15 cellular contexts compared by ENCODE assay signal in the genomic region with DNA sequence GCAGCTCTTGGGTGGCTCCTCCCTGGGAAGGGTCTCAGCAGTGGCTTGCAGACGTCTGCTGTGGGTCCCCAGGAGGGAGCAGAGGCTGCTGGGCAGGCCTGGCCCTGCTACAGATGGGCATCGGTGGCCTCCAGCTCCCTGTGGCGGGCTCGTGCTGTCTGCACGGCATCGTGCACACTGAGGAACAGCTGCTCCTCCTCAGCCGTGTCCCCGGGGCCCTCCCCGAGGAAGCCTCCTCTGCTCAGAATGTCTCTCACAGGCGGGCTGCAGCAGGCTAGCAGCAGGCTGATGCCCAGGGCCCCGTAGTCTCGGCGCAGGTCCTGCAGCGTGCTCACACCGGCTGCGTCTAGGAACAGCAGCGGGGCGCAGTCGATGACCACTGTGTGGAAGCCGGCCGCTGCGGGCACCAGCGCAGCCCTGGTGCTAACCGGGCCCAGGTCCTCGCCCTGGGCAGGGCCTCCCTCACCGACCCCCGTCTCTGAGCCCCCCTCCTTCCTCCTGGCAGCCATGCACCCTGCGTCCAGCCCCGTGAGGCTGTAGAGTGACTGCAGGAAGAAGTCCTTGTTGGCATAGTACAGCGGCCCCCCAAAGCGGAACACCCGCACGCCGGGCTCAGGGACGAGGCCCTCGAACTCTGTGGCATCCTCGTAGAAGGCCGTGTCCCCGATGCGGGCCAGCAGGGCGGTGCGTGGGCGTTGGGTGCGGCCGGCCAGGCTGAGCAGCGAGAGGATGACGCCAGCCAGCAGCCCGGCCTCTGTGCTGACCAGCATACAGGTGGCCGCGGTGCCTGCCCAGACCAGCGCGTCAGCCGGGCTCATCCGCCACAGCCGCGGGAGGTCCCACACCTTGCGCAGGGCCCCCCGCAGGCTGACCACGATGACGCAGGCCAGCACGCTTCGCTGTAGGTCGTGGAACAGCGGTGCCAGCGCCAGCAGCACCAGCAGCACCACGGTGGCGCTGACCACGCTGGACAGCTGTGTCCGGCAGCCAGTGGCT. TPM values are rescaled to one million over a fixed set of nuclear protein-coding genes. Genes with fewer than 3 reads are reported as not detected.
DNase-seq lines count a peak whose midpoint lies in the region; ATAC-seq and TF ChIP-seq lines count a peak whose summit lies in the region.
"Had no signal": no experiment of that assay in that cellular context is flagged by ENCODE, and none has a peak within 500 bp of the region (broad histone marks: within the 10 kb centered on the region; RNA-seq: fewer than 3 reads in every experiment).

No MANE protein-coding gene starts in this region.

- TF ChIP-seq RAD21 in SK-N-SH (IDR thresholded peaks at IDR 0.05; ENCODE audit: low read length), result no peak

- ATAC-seq in activated T-helper 17 cell treated with anti-CD3 and anti-CD28 coated beads, Interleukin-2, amount 50 U/mL, for 72 hours (replicated peaks), result no peak
- no peak for ATAC-seq in esophagus mucosa
- ATAC-seq: PC-3 had no signal

- H3K4me3 Mint-ChIP-seq in nephron, result peak overlapping the region in 2 of 3 experiments; percentile 64 to 65
- H3K4me3 Mint-ChIP-seq in activated T-helper 17 cell treated with anti-CD3 and anti-CD28 coated beads, Interleukin-2, amount 50 U/mL, for 72 hours, result no peak overlapping the region

- no peak overlapping the region for H3K4me3 ChIP-seq in BLaER1 treated with 17β-estradiol and CSF1 and Interleukin-3, amounts not matched to agents 10 nM and 100 nM
- H3K4me3 ChIP-seq in PC-9 (no peak overlapping the region), SK-N-SH (ENCODE audit: low read depth in 2 of 2, low read length in 1 of 2) (no peak overlapping the region)
- H3K4me3 ChIP-seq: SK-N-MC had no signal

- intact Hi-C loops in PC-9 (cut with micrococcal nuclease; ENCODE audit: unreplicated experiment), result loop anchor here (10.0 kb wide), 1 partner anchor 374 kb away; no protein-coding TSS in a partner anchor

- no peaks in the 10 kb centered on the region for H3K27me3 ChIP-seq in BLaER1 treated with 17β-estradiol and CSF1 and Interleukin-3, amounts not matched to agents 10 nM and 100 nM
- H3K27me3 ChIP-seq in PC-9 (ENCODE audit: insufficient read depth, low read depth) (no peaks in the 10 kb centered on the region), SK-N-SH (ENCODE audit: insufficient read depth) (no peaks in the 10 kb centered on the region)

- H3K9ac ChIP-seq in BLaER1 treated with 17β-estradiol and CSF1 and Interleukin-3, amounts not matched to agents 10 nM and 100 nM, result peak overlapping the region in 4 of 11 experiments; percentile 6 to 52 (median 30); a peak in 4 of 22 replicates
- H3K9ac ChIP-seq in SK-N-SH, result no peak overlapping the region

- H3K4me1 ChIP-seq in BLaER1 treated with 17β-estradiol and CSF1 and Interleukin-3, amounts not matched to agents 10 nM and 100 nM, result peaks cover 28 to 48% (median 41%) of the 10 kb centered on the region in 10 experiments
- H3K4me1 ChIP-seq in PC-9 (replicated peaks; ENCODE audit: insufficient read depth) (peaks cover 39% of the 10 kb centered on the region), SK-N-SH (ENCODE audit: control insufficient read depth in 1 of 2, insufficient read depth in 2 of 2, low read depth in 1 of 2, low read length in 1 of 2) (peaks cover 10 to 17% of the 10 kb centered on the region in 2 experiments; a peak in 1 of 4 replicates)

- DNase-seq in activated CD8-positive, alpha-beta memory T cell treated with anti-CD3 and anti-CD28 coated beads, Interleukin-2, amount 50 U/mL, for 4 hours, result peak; percentile 14
- DNase-seq in activated CD8-positive, alpha-beta memory T cell treated with anti-CD3 and anti-CD28 coated beads, Interleukin-2, amount 50 U/mL, for 48 hours, result no peak
- DNase-seq in PC-9 (no peak), SK-N-SH (no peak)
- DNase-seq: H7, NCI-H187, NCI-H510A, NCI-H82, PC-3 had no signal

- H3F3A ChIP-seq in PC-9 (ENCODE audit: insufficient read depth, low read depth) (peaks cover 21% of the 10 kb centered on the region), SK-N-SH (replicated peaks; ENCODE audit: insufficient read depth) (no peaks in the 10 kb centered on the region)

- no peak for TF ChIP-seq EP300 in SK-N-SH (IDR thresholded peaks at IDR 0.05; ENCODE audit: borderline replicate concordance in 1 of 2, low read depth in 1 of 2, low read length in 1 of 2)

- 93% methylated on average over 18 of the region's 69 CpGs for WGBS in SK-N-SH (ENCODE audit: low lambda C conversion rate)

- peaks cover 0 to 31% (median 25%) of the 10 kb centered on the region in 11 experiments; a peak in 17 of 22 replicates for H3K36me3 ChIP-seq in BLaER1 treated with 17β-estradiol and CSF1 and Interleukin-3, amounts not matched to agents 10 nM and 100 nM
- H3K36me3 ChIP-seq in PC-9 (ENCODE audit: low read depth), result no peaks in the 10 kb centered on the region
- H3K36me3 ChIP-seq in SK-N-SH (replicated peaks in 1 of 2; ENCODE audit: control insufficient read depth in 1 of 2, insufficient read depth in 2 of 2, low read length in 1 of 2), result peaks cover 0 to 19% of the 10 kb centered on the region in 2 experiments

- no peaks in the 10 kb centered on the region for H3K9me3 ChIP-seq in BLaER1 treated with 17β-estradiol and CSF1 and Interleukin-3, amounts not matched to agents 10 nM and 100 nM (replicated peaks in 1 of 11)
- H3K9me3 ChIP-seq in PC-9 (ENCODE audit: insufficient read depth, low read depth) (no peaks in the 10 kb centered on the region), SK-N-SH (no peaks in the 10 kb centered on the region)

- no peaks in the 10 kb centered on the region for H3K36me3 Mint-ChIP-seq in nephron (ENCODE audit: low read depth)
- H3K36me3 Mint-ChIP-seq in activated T-helper 17 cell treated with anti-CD3 and anti-CD28 coated beads, Interleukin-2, amount 50 U/mL, for 72 hours (ENCODE audit: low read depth), result no peaks in the 10 kb centered on the region

- peaks cover 22% of the 10 kb centered on the region for H3K79me2 ChIP-seq in PC-9 (ENCODE audit: low read depth)
- peaks cover 7% of the 10 kb centered on the region; the same call in 1 of the 2 replicates for H3K79me2 ChIP-seq in SK-N-SH (ENCODE audit: insufficient read depth)

- H3K9me3 Mint-ChIP-seq in nephron, result no peaks in the 10 kb centered on the region
- H3K9me3 Mint-ChIP-seq in activated T-helper 17 cell treated with anti-CD3 and anti-CD28 coated beads, Interleukin-2, amount 50 U/mL, for 72 hours, result no peaks in the 10 kb centered on the region
- H3K9me3 Mint-ChIP-seq: IgD-negative memory B cell had no signal

- TF ChIP-seq CTCF in PC-9 (conservative IDR thresholded peaks at IDR 0.05), result no peak
- TF ChIP-seq CTCF in nephron (IDR thresholded peaks at IDR 0.05; ENCODE audit: unreplicated experiment in 3 of 3), result no peak
- no peak for TF ChIP-seq CTCF in SK-N-SH (IDR thresholded peaks at IDR 0.05)

- BruUV-seq in PC-9 (replicated peaks; lab: Mats Ljungman, UMichigan), result no TSS peak

- peak overlapping the region; percentile 73 to 98 (median 95); a peak in 20 of 22 replicates for H3K4me2 ChIP-seq in BLaER1 treated with 17β-estradiol and CSF1 and Interleukin-3, amounts not matched to agents 10 nM and 100 nM
- H3K4me2 ChIP-seq in PC-9 (0 out of 2 replicates have a peak overlapping the region, but pooled peaks have one; percentile 99), SK-N-SH (no peak overlapping the region)

- H3K4me1 Mint-ChIP-seq in nephron, result peaks cover 6% of the 10 kb centered on the region
- no peaks in the 10 kb centered on the region for H3K4me1 Mint-ChIP-seq in activated T-helper 17 cell treated with anti-CD3 and anti-CD28 coated beads, Interleukin-2, amount 50 U/mL, for 72 hours

- POLR2A ChIA-PET in PC-9 (lab: Charles Lee; ENCODE audit: unreplicated experiment), result no interaction called here
- POLR2A ChIA-PET in SK-N-SH (lab: Yijun Ruan, JAX), result no interaction called here

- H3K9me2 ChIP-seq in PC-9 (ENCODE audit: insufficient read depth) (no peaks in the 10 kb centered on the region), SK-N-SH (no peaks in the 10 kb centered on the region)

- H3K27me3 Mint-ChIP-seq in nephron (ENCODE audit: low read depth), result no peaks in the 10 kb centered on the region
- H3K27me3 Mint-ChIP-seq in activated T-helper 17 cell treated with anti-CD3 and anti-CD28 coated beads, Interleukin-2, amount 50 U/mL, for 72 hours, result no peaks in the 10 kb centered on the region
- H3K27me3 Mint-ChIP-seq: IgD-negative memory B cell had no signal

- no peak overlapping the region for H3K27ac Mint-ChIP-seq in nephron
- no peak overlapping the region for H3K27ac Mint-ChIP-seq in activated T-helper 17 cell treated with anti-CD3 and anti-CD28 coated beads, Interleukin-2, amount 50 U/mL, for 72 hours

- H2AFZ ChIP-seq in PC-9, result no peak overlapping the region
- H2AFZ ChIP-seq in SK-N-SH (ENCODE audit: low read depth), result no peak overlapping the region

- H4K20me1 ChIP-seq in BLaER1 treated with 17β-estradiol and CSF1 and Interleukin-3, amounts not matched to agents 10 nM and 100 nM, result peaks cover 0 to 69% (median 63%) of the 10 kb centered on the region in 11 experiments; a peak in 17 of 22 replicates
- H4K20me1 ChIP-seq in PC-9 (ENCODE audit: insufficient read depth), result peaks cover 5% of the 10 kb centered on the region; the same call in 1 of the 2 replicates
- H4K20me1 ChIP-seq in SK-N-SH (ENCODE audit: insufficient read depth), result no peaks in the 10 kb centered on the region

- CTCF ChIA-PET in PC-9 (lab: Charles Lee) (no interaction called here), SK-N-SH (lab: Yijun Ruan, JAX) (interaction anchor here (1.7 to 2.1 kb wide), 2 partner anchors 127 to 247 kb away, joined by 4 to 27 read pairs; no protein-coding TSS in a partner anchor)

- H3K27ac ChIP-seq in BLaER1 treated with 17β-estradiol and CSF1 and Interleukin-3, amounts not matched to agents 10 nM and 100 nM, result no peak overlapping the region
- H3K27ac ChIP-seq in PC-9 (no peak overlapping the region), SK-N-SH (ENCODE audit: low read depth in 2 of 2, low read length in 1 of 2) (no peak overlapping the region)
- H3K27ac ChIP-seq: SK-N-MC had no signal

RNA-seq across cellular contexts. Expression of a gene that starts 2.2 kb away (rescaled TPM):
- total RNA-seq in PC-9 (2021) (46.6 and 74.7 TPM in 2 replicates), esophagus mucosa (8.8 TPM)
- total RNA-seq in activated T-helper 17 cell treated with anti-CD3 and anti-CD28 coated beads, Interleukin-2, amount 50 U/mL, for 72 hours, result 10 to 100 TPM; 14.9 to 16.4 TPM
- 24.4 and 32.1 TPM in 2 replicates for polyA plus RNA-seq in SK-N-SH (2012; rRNA removed)
- 5.1 and 7.1 TPM in 2 replicates for polyA plus RNA-seq in SK-N-SH (2012; cell fraction: cytosol; rRNA removed)
- polyA plus RNA-seq in SK-N-SH (2012; cell fraction: nucleus; rRNA removed), result 333 and 514 TPM in 2 replicates

RNA-seq across cellular contexts. Expression of a gene that starts 4.2 kb away (rescaled TPM):
- total RNA-seq in PC-9 (2021), result 0.53 and 1.3 TPM in 2 replicates
- total RNA-seq in activated T-helper 17 cell treated with anti-CD3 and anti-CD28 coated beads, Interleukin-2, amount 50 U/mL, for 72 hours, result under 1 TPM in 1 of 2 donors, not detected in 1; 0.37 TPM
- polyA plus RNA-seq in SK-N-SH (2012; rRNA removed), result 0.05 and 0.08 TPM in 2 replicates
- 0.04 and 0.13 TPM in 2 replicates for polyA plus RNA-seq in SK-N-SH (2012; cell fraction: cytosol; rRNA removed)
- polyA plus RNA-seq in SK-N-SH (2012; cell fraction: nucleus; rRNA removed), result 0.48 and 0.63 TPM in 2 replicates
- not detected for total RNA-seq in esophagus mucosa
- total RNA-seq: PC-3 had no signal

RNA-seq across cellular contexts. Expression of a gene that starts 15.7 kb away (rescaled TPM):
- total RNA-seq in PC-9 (2021), result 11.5 and 16.9 TPM in 2 replicates
- total RNA-seq in activated T-helper 17 cell treated with anti-CD3 and anti-CD28 coated beads, Interleukin-2, amount 50 U/mL, for 72 hours, result 1 to 10 TPM; 4.8 to 9.0 TPM
- polyA plus RNA-seq in SK-N-SH (2012; rRNA removed), result 10.9 and 11.5 TPM in 2 replicates
- 3.3 and 6.8 TPM in 2 replicates for polyA plus RNA-seq in SK-N-SH (2012; cell fraction: cytosol; rRNA removed)
- polyA plus RNA-seq in SK-N-SH (2012; cell fraction: nucleus; rRNA removed), result 50.0 and 64.3 TPM in 2 replicates
- 12.0 TPM for total RNA-seq in esophagus mucosa

RNA-seq across cellular contexts. Expression of a gene that starts 22.4 kb away (rescaled TPM):
- total RNA-seq in PC-9 (2021) (59.5 and 61.6 TPM in 2 replicates), esophagus mucosa (2.2 TPM)
- total RNA-seq in activated T-helper 17 cell treated with anti-CD3 and anti-CD28 coated beads, Interleukin-2, amount 50 U/mL, for 72 hours, result 10 to 100 TPM; 12.0 to 16.7 TPM
- 18.9 and 22.5 TPM in 2 replicates for polyA plus RNA-seq in SK-N-SH (2012; rRNA removed)
- polyA plus RNA-seq in SK-N-SH (2012; cell fraction: cytosol; rRNA removed), result 11.5 and 26.0 TPM in 2 replicates
- polyA plus RNA-seq in SK-N-SH (2012; cell fraction: nucleus; rRNA removed), result 32.3 and 42.1 TPM in 2 replicates

RNA-seq across cellular contexts. Expression of a gene that starts 56.8 kb away (rescaled TPM):
- 13.5 and 20.2 TPM in 2 replicates for total RNA-seq in PC-9 (2021)
- 1 to 10 TPM; 6.5 to 10.0 TPM for total RNA-seq in activated T-helper 17 cell treated with anti-CD3 and anti-CD28 coated beads, Interleukin-2, amount 50 U/mL, for 72 hours
- 43.1 and 54.2 TPM in 2 replicates for polyA plus RNA-seq in SK-N-SH (2012; rRNA removed)
- 12.9 and 16.8 TPM in 2 replicates for polyA plus RNA-seq in SK-N-SH (2012; cell fraction: cytosol; rRNA removed)
- polyA plus RNA-seq in SK-N-SH (2012; cell fraction: nucleus; rRNA removed), result 280 and 427 TPM in 2 replicates
- 11.2 TPM for total RNA-seq in esophagus mucosa
